In genomic region chrX:20071511-20072079, GRCh38 we compare ENCODE assay signal across 29 cellular contexts.
"Had no signal": no experiment of that assay in that cellular context is flagged by ENCODE, and none has a peak within 500 bp of the region (broad histone marks: within the 10 kb centered on the region; RNA-seq: fewer than 3 reads in every experiment).

No MANE protein-coding gene starts in this region.

- H3K9me3 ChIP-seq: esophagus muscularis mucosa, gastroesophageal sphincter, heart right ventricle had no signal

- H3K27ac ChIP-seq: brain microvascular endothelial cell, esophagus muscularis mucosa, gastroesophageal sphincter, heart right ventricle had no signal

- FAIRE-seq: colon had no signal

- H3K4me3 ChIP-seq: esophagus muscularis mucosa, gastroesophageal sphincter, heart right ventricle had no signal

- H3K9me3 Mint-ChIP-seq: activated CD4-positive, alpha-beta memory T cell treated with anti-CD3 and anti-CD28 coated beads for 36 hours; activated CD4-positive, alpha-beta T cell treated with anti-CD3 and anti-CD28 coated beads, Interleukin-2, amount 10 ng/mL, durations not matched to agents 24 days and 14 days; activated T-cell treated with anti-CD3 and anti-CD28 coated beads, Interleukin-2, amount 50 U/mL, for 4 hours; activated T-helper 17 cell treated with anti-CD3 and anti-CD28 coated beads, Interleukin-2, amount 50 U/mL, for 72 hours; effector memory CD8-positive, alpha-beta T cell had no signal

- H3K27me3 Mint-ChIP-seq: activated naive CD8-positive, alpha-beta T cell; effector memory CD8-positive, alpha-beta T cell had no signal

- ATAC-seq: activated CD4-positive, alpha-beta T cell treated with anti-CD3 and anti-CD28 coated beads for 36 hours; activated CD8-positive, alpha-beta T cell treated with anti-CD3 and anti-CD28 coated beads, Interleukin-2, amount 10 ng/mL, durations not matched to agents 7 days and 5 days; activated T-cell treated with anti-CD3 and anti-CD28 coated beads, Interleukin-2, amount 50 U/mL, for 4 hours; activated T-helper 17 cell treated with anti-CD3 and anti-CD28 coated beads, Interleukin-2, amount 50 U/mL, for 72 hours; effector memory CD8-positive, alpha-beta T cell; gastroesophageal sphincter; heart right ventricle had no signal

- H3K27ac Mint-ChIP-seq: activated CD4-positive, alpha-beta memory T cell treated with anti-CD3 and anti-CD28 coated beads for 36 hours; activated CD4-positive, alpha-beta T cell treated with anti-CD3 and anti-CD28 coated beads for 36 hours; activated CD4-positive, alpha-beta T cell treated with anti-CD3 and anti-CD28 coated beads, Interleukin-2, amount 10 ng/mL, durations not matched to agents 24 days and 14 days; activated CD8-positive, alpha-beta T cell treated with anti-CD3 and anti-CD28 coated beads, Interleukin-2, amount 10 ng/mL, durations not matched to agents 7 days and 5 days; activated naive CD8-positive, alpha-beta T cell; activated T-helper 17 cell treated with anti-CD3 and anti-CD28 coated beads, Interleukin-2, amount 50 U/mL, for 72 hours had no signal

- H3K4me1 Mint-ChIP-seq: activated CD4-positive, alpha-beta T cell treated with anti-CD3 and anti-CD28 coated beads, Interleukin-2, amount 10 ng/mL, durations not matched to agents 24 days and 14 days; activated T-helper 17 cell treated with anti-CD3 and anti-CD28 coated beads, Interleukin-2, amount 50 U/mL, for 72 hours had no signal

- H3K36me3 ChIP-seq: brain microvascular endothelial cell, esophagus muscularis mucosa, gastroesophageal sphincter, heart right ventricle had no signal

- H3K4me3 Mint-ChIP-seq: activated CD4-positive, alpha-beta memory T cell treated with anti-CD3 and anti-CD28 coated beads for 36 hours; activated CD4-positive, alpha-beta T cell treated with anti-CD3 and anti-CD28 coated beads for 36 hours; activated CD4-positive, alpha-beta T cell treated with anti-CD3 and anti-CD28 coated beads, Interleukin-2, amount 10 ng/mL, durations not matched to agents 24 days and 14 days; activated CD8-positive, alpha-beta T cell treated with anti-CD3 and anti-CD28 coated beads, Interleukin-2, amount 10 ng/mL, durations not matched to agents 7 days and 5 days; activated naive CD8-positive, alpha-beta T cell; activated T-cell treated with anti-CD3 and anti-CD28 coated beads, Interleukin-2, amount 50 U/mL, for 4 hours; activated T-helper 17 cell treated with anti-CD3 and anti-CD28 coated beads, Interleukin-2, amount 50 U/mL, for 72 hours; effector memory CD8-positive, alpha-beta T cell had no signal

- H3K27me3 ChIP-seq: brain microvascular endothelial cell, esophagus muscularis mucosa, gastroesophageal sphincter had no signal

- DNase-seq: activated CD4-positive, alpha-beta memory T cell treated with anti-CD3 and anti-CD28 coated beads for 36 hours; activated CD4-positive, alpha-beta T cell treated with anti-CD3 and anti-CD28 coated beads for 36 hours; activated CD4-positive, alpha-beta T cell treated with anti-CD3 and anti-CD28 coated beads, Interleukin-2, amount 10 ng/mL, durations not matched to agents 24 days and 14 days; activated CD4-positive, CD25-positive, alpha-beta regulatory T cell; activated CD4-positive, CD25-positive, alpha-beta regulatory T cell treated with anti-CD3 and anti-CD28 coated beads, Interleukin-2, amount 50 U/mL, for 72 hours; activated CD8-positive, alpha-beta T cell treated with anti-CD3 and anti-CD28 coated beads, Interleukin-2, amount 10 ng/mL, durations not matched to agents 7 days and 5 days; activated effector memory CD4-positive, alpha-beta T cell treated with Interleukin-2 at 50 U/mL for 16 hours; activated gamma-delta T cell treated with Interleukin-2 at 50 U/mL for 16 hours; activated naive CD4-positive, alpha-beta T cell treated with anti-CD3 and anti-CD28 coated beads, Interleukin-2, amount 50 U/mL, for 16 hours; activated naive CD4-positive, alpha-beta T cell treated with Interleukin-2 at 50 U/mL for 16 hours; activated T-cell treated with anti-CD3 and anti-CD28 coated beads, Interleukin-2, amount 50 U/mL, for 4 hours; amniotic stem cell; anterior cingulate cortex; brain microvascular endothelial cell; caudate nucleus; cortex of kidney; dermis blood vessel endothelial cell; effector CD4-positive, alpha-beta T cell; effector memory CD8-positive, alpha-beta T cell; erythroblast; foreskin melanocyte; heart right ventricle; T-helper 1 cell; T-helper 2 cell had no signal
